Comparison of ENCODE assay signal across 1 cellular context in genomic region chr4:41339812-41340809, GRCh38.
TF ChIP-seq lines count a peak whose summit lies in the region.

No MANE protein-coding gene starts in this region.

TF ChIP-seq in WTC11, 78 proteins besides CTCF, POLR2A, EP300 and RAD21 (continued from another document):
- no peak for TF ChIP-seq ZNF425 (CRISPR knock-in tag; conservative IDR thresholded peaks at IDR 0.05)
- no peak for TF ChIP-seq CDX4 (CRISPR knock-in tag; IDR thresholded peaks at IDR 0.05; ENCODE audit: borderline replicate concordance)
- no peak for TF ChIP-seq E2F4 (CRISPR knock-in tag; IDR thresholded peaks at IDR 0.05; ENCODE audit: borderline replicate concordance, low read depth)
- no peak for TF ChIP-seq FOXP4 (CRISPR knock-in tag; IDR thresholded peaks at IDR 0.05)
- TF ChIP-seq JUN (CRISPR knock-in tag; IDR thresholded peaks at IDR 0.05), result no peak
- TF ChIP-seq AR (CRISPR knock-in tag; IDR thresholded peaks at IDR 0.05), result no peak
- TF ChIP-seq MLX (CRISPR knock-in tag; IDR thresholded peaks at IDR 0.05), result no peak
- TF ChIP-seq ZSCAN18 (CRISPR knock-in tag; IDR thresholded peaks at IDR 0.05), result no peak
- TF ChIP-seq MAX (CRISPR knock-in tag; IDR thresholded peaks at IDR 0.05), result no peak
